In the genomic region with DNA sequence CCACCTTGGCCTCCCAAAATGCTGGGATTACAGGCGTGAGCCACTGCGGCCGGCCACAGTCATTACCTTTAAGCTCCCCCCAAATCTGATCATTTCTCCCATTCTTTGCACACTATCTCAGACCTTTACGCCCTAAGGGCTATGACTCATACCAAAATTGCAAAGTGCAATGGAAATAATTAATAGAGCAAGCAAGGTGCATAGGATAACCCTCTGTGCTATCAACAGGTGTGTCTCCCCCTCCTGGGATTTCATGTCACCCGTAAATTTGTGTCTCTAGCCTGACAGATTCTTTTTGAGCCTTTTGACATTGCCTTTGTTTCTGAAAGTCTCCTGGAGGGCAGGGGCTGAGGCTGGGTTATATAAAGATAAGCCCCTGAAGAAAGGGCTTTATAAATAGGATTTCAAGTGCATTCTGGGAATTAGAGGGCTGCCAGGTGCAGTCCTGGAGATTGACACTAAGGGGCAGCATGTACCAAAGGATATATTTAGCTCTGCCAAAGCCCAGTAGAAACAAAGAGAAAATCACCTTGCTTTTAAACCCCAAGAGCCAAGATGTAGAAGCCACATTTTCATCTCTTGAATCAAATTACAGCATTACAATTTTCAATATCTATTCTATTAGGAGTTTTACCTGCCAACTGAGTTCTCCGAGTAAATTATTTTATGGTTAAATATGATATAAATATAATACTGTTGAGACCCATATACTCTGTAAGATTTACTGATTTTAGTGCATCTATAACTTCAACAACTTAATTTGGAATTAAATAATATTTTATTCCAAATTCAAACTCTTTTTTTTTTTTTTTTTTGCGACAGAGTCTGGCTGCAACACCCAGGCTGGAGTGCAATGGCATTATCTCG, we compare ENCODE assay signal across 9 cellular contexts. TPM values are rescaled to one million over a fixed set of nuclear protein-coding genes. Genes with fewer than 3 reads are reported as not detected.
DNase-seq lines count a peak whose midpoint lies in the region; ATAC-seq, FAIRE-seq and TF ChIP-seq lines count a peak whose summit lies in the region.
"Had no signal": no experiment of that assay in that cellular context is flagged by ENCODE, and none has a peak within 500 bp of the region (broad histone marks: within the 10 kb centered on the region; RNA-seq: fewer than 3 reads in every experiment).

No MANE protein-coding gene starts in this region.

- H3K36me3 ChIP-seq in osteoblast (ENCODE audit: insufficient read depth, low read length) = no peaks in the 10 kb centered on the region
- H3K36me3 ChIP-seq: BLaER1 treated with 17β-estradiol and CSF1 and Interleukin-3, amounts not matched to agents 10 nM and 100 nM had no signal

- peak; percentile 38 for DNase-seq in NCI-H2171 treated with DMSO at 0.1 percent for 48 hours (lab: John Stamatoyannopoulos, UW)
- DNase-seq in NCI-H2171 (lab: John Stamatoyannopoulos, UW) = no peak
- DNase-seq in M059J (ENCODE audit: low read depth) = peak; percentile 70
- peak; percentile 82 for DNase-seq in RWPE1 (ENCODE audit: low spot score)
- DNase-seq in foreskin keratinocyte = peak; percentile 34 to 59
- peak; percentile 92 for DNase-seq in osteoblast (ENCODE audit: insufficient read length, low spot score, missing footprints)
- DNase-seq in urothelium cell line (ENCODE audit: low spot score) = peak; percentile 67

- CTCF ChIA-PET in RWPE1 (lab: Yijun Ruan, JAX) = interaction anchor here (0.5 to 2.8 kb wide), 12 partner anchors 10 to 1132 kb away, joined by 3 to 29 read pairs (median 4); a partner anchor contains a TSS

- H3K27me3 ChIP-seq in foreskin keratinocyte (no peaks in the 10 kb centered on the region), osteoblast (ENCODE audit: insufficient read depth, low read length) (no peaks in the 10 kb centered on the region)
- H3K27me3 ChIP-seq: BLaER1 treated with 17β-estradiol and CSF1 and Interleukin-3, amounts not matched to agents 10 nM and 100 nM had no signal

- H4K20me1 ChIP-seq in osteoblast (ENCODE audit: insufficient read depth, low read length) = no peaks in the 10 kb centered on the region
- H4K20me1 ChIP-seq: BLaER1 treated with 17β-estradiol and CSF1 and Interleukin-3, amounts not matched to agents 10 nM and 100 nM had no signal

- FAIRE-seq in urothelium cell line (lab: Jason Lieb, UNC) = no peak

- TF ChIP-seq CTCF in RWPE1 (conservative IDR thresholded peaks at IDR 0.05; ENCODE audit: low read depth) (peak; percentile 90), foreskin keratinocyte (conservative IDR thresholded peaks at IDR 0.05) (peak; percentile 91), osteoblast (IDR thresholded peaks at IDR 0.05; ENCODE audit: extremely low read depth, low read depth, low read length) (peak; percentile 88)

- H3K27me3 Mint-ChIP-seq in activated T-helper 17 cell treated with anti-CD3 and anti-CD28 coated beads, Interleukin-2, amount 50 U/mL, for 72 hours = no peaks in the 10 kb centered on the region

- POLR2A ChIA-PET in RWPE1 (lab: Yijun Ruan, JAX; ENCODE audit: low non-redundant PET) = no interaction called here

- H3K9me3 ChIP-seq in osteoblast (ENCODE audit: low read depth, low read length) = no peaks in the 10 kb centered on the region
- H3K9me3 ChIP-seq: BLaER1 treated with 17β-estradiol and CSF1 and Interleukin-3, amounts not matched to agents 10 nM and 100 nM had no signal

- no peak overlapping the region for H2AFZ ChIP-seq in osteoblast (ENCODE audit: low read length)

- no peak overlapping the region for H3K27ac Mint-ChIP-seq in activated T-helper 17 cell treated with anti-CD3 and anti-CD28 coated beads, Interleukin-2, amount 50 U/mL, for 72 hours

- H3K9me3 Mint-ChIP-seq in activated T-helper 17 cell treated with anti-CD3 and anti-CD28 coated beads, Interleukin-2, amount 50 U/mL, for 72 hours = no peaks in the 10 kb centered on the region

- no peaks in the 10 kb centered on the region for H3K36me3 Mint-ChIP-seq in activated T-helper 17 cell treated with anti-CD3 and anti-CD28 coated beads, Interleukin-2, amount 50 U/mL, for 72 hours (ENCODE audit: low read depth)

- no peak overlapping the region for H3K4me3 ChIP-seq in osteoblast (ENCODE audit: insufficient read depth, low read length)
- H3K4me3 ChIP-seq: BLaER1 treated with 17β-estradiol and CSF1 and Interleukin-3, amounts not matched to agents 10 nM and 100 nM had no signal

- no peaks in the 10 kb centered on the region for H3K79me2 ChIP-seq in osteoblast (ENCODE audit: insufficient read depth, low read length)

- peaks cover 5% of the 10 kb centered on the region for H3K4me1 ChIP-seq in foreskin keratinocyte
- H3K4me1 ChIP-seq in osteoblast (ENCODE audit: insufficient read depth, low read length) = no peaks in the 10 kb centered on the region
- H3K4me1 ChIP-seq: BLaER1 treated with 17β-estradiol and CSF1 and Interleukin-3, amounts not matched to agents 10 nM and 100 nM had no signal

- H3K27ac ChIP-seq in RWPE1 (no peak overlapping the region), foreskin keratinocyte (no peak overlapping the region), osteoblast (ENCODE audit: low read depth, low read length) (no peak overlapping the region)
- H3K27ac ChIP-seq: BLaER1 treated with 17β-estradiol and CSF1 and Interleukin-3, amounts not matched to agents 10 nM and 100 nM had no signal

- no peak overlapping the region for H3K4me2 ChIP-seq in osteoblast (ENCODE audit: insufficient read depth, low read length)
- H3K4me2 ChIP-seq: BLaER1 treated with 17β-estradiol and CSF1 and Interleukin-3, amounts not matched to agents 10 nM and 100 nM had no signal

- no peaks in the 10 kb centered on the region for H3K4me1 Mint-ChIP-seq in activated T-helper 17 cell treated with anti-CD3 and anti-CD28 coated beads, Interleukin-2, amount 50 U/mL, for 72 hours

- ATAC-seq in activated T-helper 17 cell treated with anti-CD3 and anti-CD28 coated beads, Interleukin-2, amount 50 U/mL, for 72 hours (replicated peaks) = peak; percentile 60
- ATAC-seq in foreskin keratinocyte = peak; percentile 87

- H3K4me3 Mint-ChIP-seq in activated T-helper 17 cell treated with anti-CD3 and anti-CD28 coated beads, Interleukin-2, amount 50 U/mL, for 72 hours = no peak overlapping the region

RNA-seq across cellular contexts. Expression of a gene that starts 18.2 kb away (rescaled TPM):
- not detected in 2 replicates for total RNA-seq in M059J (2014; rRNA removed; shearing (Covaris generic))
- 1 to 10 TPM; 5.2 to 7.5 TPM for total RNA-seq in activated T-helper 17 cell treated with anti-CD3 and anti-CD28 coated beads, Interleukin-2, amount 50 U/mL, for 72 hours
- total RNA-seq in foreskin keratinocyte (not detected in 2 replicates), osteoblast (not detected in 2 replicates)
- not detected in 2 replicates for polyA plus RNA-seq in foreskin keratinocyte

RNA-seq across cellular contexts. Expression of a gene that starts 49.2 kb away (rescaled TPM):
- 118 and 125 TPM in 2 replicates for total RNA-seq in M059J (2014; rRNA removed; shearing (Covaris generic))
- total RNA-seq in activated T-helper 17 cell treated with anti-CD3 and anti-CD28 coated beads, Interleukin-2, amount 50 U/mL, for 72 hours = 1 to 10 TPM in 1 of 2 donors, under 1 TPM in 1; 0.85 to 1.9 TPM
- total RNA-seq in foreskin keratinocyte (72.4 and 77.5 TPM in 2 replicates), osteoblast (1.8 and 5.3 TPM in 2 replicates)
- polyA plus RNA-seq in foreskin keratinocyte = 32.8 and 36.8 TPM in 2 replicates

Comparison
In these comparisons a context has a peak if more than half of its experiments do, and no peak if none do; other contexts are left out.
1. RNA of a gene that starts 49.2 kb away (total RNA-seq): 118 to 125 TPM in M059J and 72.4 to 77.5 TPM in foreskin keratinocyte; 0.85 to 1.9 TPM in activated T-helper 17 cell treated with anti-CD3 and anti-CD28 coated beads, Interleukin-2, amount 50 U/mL, for 72 hours and 1.8 to 5.3 TPM in osteoblast; every median in the first group is over 10 times any median in the second.
2. Peak in every context shown above with its lines, with median percentiles within 50 percentile points of each other: CTCF ChIP-seq.